In the genomic region with DNA sequence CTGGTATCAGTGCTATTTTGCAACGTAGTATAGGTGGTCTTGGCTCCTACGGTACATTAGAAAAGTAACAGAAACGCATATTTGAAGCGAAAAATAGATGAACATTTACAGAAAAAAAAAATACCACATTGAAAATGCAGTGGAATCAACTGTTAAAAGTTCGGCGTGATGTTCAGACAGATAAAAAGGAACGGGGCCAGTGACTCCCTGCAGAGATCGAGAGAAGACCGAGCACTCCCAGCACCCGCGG, we compare ENCODE assay signal across 8 cellular contexts. TPM values are rescaled to one million over a fixed set of nuclear protein-coding genes. Genes with fewer than 3 reads are reported as not detected.
DNase-seq lines count a peak whose midpoint lies in the region; ATAC-seq and TF ChIP-seq lines count a peak whose summit lies in the region.

No MANE protein-coding gene starts in this region.

- no peak for ATAC-seq in HG03460 (IDR thresholded peaks at IDR 0.05; ENCODE audit: unreplicated experiment)

- H3K4me3 ChIP-seq in GM12865 (ENCODE audit: low read depth, low read length) (peak overlapping the region; percentile 73), fibroblast of the aortic adventitia (ENCODE audit: low read depth, low read length) (peak overlapping the region; percentile 87), retinal pigment epithelial cell (ENCODE audit: low read length) (peak overlapping the region; percentile 90)

- TF ChIP-seq CTCF in GM12865 (IDR thresholded peaks at IDR 0.05; ENCODE audit: insufficient read depth, low read depth, low read length, missing control alignments), result no peak
- TF ChIP-seq CTCF in VCaP (conservative IDR thresholded peaks at IDR 0.05), result no peak
- TF ChIP-seq CTCF in fibroblast of the aortic adventitia (IDR thresholded peaks at IDR 0.05; ENCODE audit: insufficient read depth, low read length), result no peak
- no peak for TF ChIP-seq CTCF in retinal pigment epithelial cell (conservative IDR thresholded peaks at IDR 0.05; ENCODE audit: low read depth, low read length)

- H3K27ac ChIP-seq in VCaP, result peak overlapping the region; percentile 60

- DNase-seq in GM12865 (ENCODE audit: low read depth), result no peak
- DNase-seq in fibroblast of the aortic adventitia (ENCODE audit: low read depth), result no peak
- DNase-seq in retinal pigment epithelial cell (ENCODE audit: low read depth), result no peak
- no peak for DNase-seq in NCI-H1436 (lab: John Stamatoyannopoulos, UW)
- DNase-seq in HUDEP-2 (lab: John Stamatoyannopoulos, UW; ENCODE audit: unreplicated experiment in 76 of 76), result no peak
- no peak for DNase-seq in KG1 (lab: John Stamatoyannopoulos, UW)

RNA-seq across cellular contexts. Expression of a gene that starts 0.4 kb away (rescaled TPM):
- 8.0 and 13.8 TPM in 2 replicates for total RNA-seq in fibroblast of the aortic adventitia (ENCODE audit: low replicate concordance)

RNA-seq across cellular contexts. Expression of a gene that starts 16.7 kb away (rescaled TPM):
- not detected in 2 replicates for total RNA-seq in fibroblast of the aortic adventitia (ENCODE audit: low replicate concordance)

RNA-seq across cellular contexts. Expression of a gene that starts 45.5 kb away (rescaled TPM):
- total RNA-seq in fibroblast of the aortic adventitia (ENCODE audit: low replicate concordance), result 0.09 TPM in 1 of 2 replicates, not detected in the other
